In genomic region chr2:10231551-10232085, GRCh38 we compare ENCODE assay signal across 26 cellular contexts.
"Had no signal": no experiment of that assay in that cellular context is flagged by ENCODE, and none has a peak within 500 bp of the region (broad histone marks: within the 10 kb centered on the region; RNA-seq: fewer than 3 reads in every experiment).

No MANE protein-coding gene starts in this region.

- H3K27ac ChIP-seq: brain microvascular endothelial cell, heart left ventricle, stomach, thyroid gland, upper lobe of left lung had no signal

- H3K27me3 ChIP-seq: brain microvascular endothelial cell, heart left ventricle, stomach, thyroid gland, upper lobe of left lung had no signal

- H3K36me3 ChIP-seq: brain microvascular endothelial cell, heart left ventricle, stomach, thyroid gland, upper lobe of left lung had no signal

- H3K4me1 ChIP-seq: upper lobe of left lung had no signal

- ATAC-seq: activated CD4-positive, alpha-beta T cell treated with anti-CD3 and anti-CD28 coated beads for 36 hours; activated CD8-positive, alpha-beta T cell treated with anti-CD3 and anti-CD28 coated beads, Interleukin-2, amount 10 ng/mL, durations not matched to agents 7 days and 5 days; esophagus mucosa; heart left ventricle; sciatic nerve; SK-N-SH treated with all-trans-retinoic acid at 6 μM for 48 hours; stimulated activated naive B cell treated with anti-CD40 and anti-IgM and Interleukin-4, amounts not matched to agents 10 μg/mL and 1 μg/mL and 100 μg/mL, for 72 hours; T-helper 17 cell had no signal

- DNase-seq: activated B cell treated with CpG ODN at 0.5 μM for 24 hours; activated CD4-positive, alpha-beta T cell treated with anti-CD3 and anti-CD28 coated beads for 36 hours; activated CD8-positive, alpha-beta T cell treated with anti-CD3 and anti-CD28 coated beads, Interleukin-2, amount 10 ng/mL, durations not matched to agents 7 days and 5 days; activated effector memory CD4-positive, alpha-beta T cell treated with Interleukin-2 at 50 U/mL for 16 hours; activated naive CD4-positive, alpha-beta T cell treated with Interleukin-2 at 50 U/mL for 16 hours; brain microvascular endothelial cell; foreskin fibroblast; hypothalamus; immature natural killer cell; mesendoderm; nephron progenitor cell; nucleus accumbens; small intestine; stimulated activated CD4-positive, alpha-beta T cell treated with anti-CD3 and anti-CD28 coated beads, Interleukin-1b, Interleukin-23, amount 100 ng/mL, for 48 hours; stimulated activated CD4-positive, alpha-beta T cell treated with anti-CD3 and anti-CD28 coated beads, Interleukin-4, amount 100 ng/mL, for 4 hours; stimulated activated CD8-positive, alpha-beta memory T cell treated with anti-CD3 and anti-CD28 coated beads, Interleukin-4, amount 100 ng/mL, for 48 hours; stimulated activated naive B cell treated with anti-CD40 and anti-IgM and Interleukin-4, amounts not matched to agents 10 μg/mL and 1 μg/mL and 100 μg/mL, for 72 hours; stomach; T-helper 17 cell; thyroid gland had no signal

- H3K4me3 ChIP-seq: heart left ventricle, lung, stomach, thyroid gland, upper lobe of left lung had no signal

- H3K9me3 ChIP-seq: heart left ventricle, stomach, thyroid gland, upper lobe of left lung had no signal
